ENCODE assay signal across 1 cellular context in the genomic region with DNA sequence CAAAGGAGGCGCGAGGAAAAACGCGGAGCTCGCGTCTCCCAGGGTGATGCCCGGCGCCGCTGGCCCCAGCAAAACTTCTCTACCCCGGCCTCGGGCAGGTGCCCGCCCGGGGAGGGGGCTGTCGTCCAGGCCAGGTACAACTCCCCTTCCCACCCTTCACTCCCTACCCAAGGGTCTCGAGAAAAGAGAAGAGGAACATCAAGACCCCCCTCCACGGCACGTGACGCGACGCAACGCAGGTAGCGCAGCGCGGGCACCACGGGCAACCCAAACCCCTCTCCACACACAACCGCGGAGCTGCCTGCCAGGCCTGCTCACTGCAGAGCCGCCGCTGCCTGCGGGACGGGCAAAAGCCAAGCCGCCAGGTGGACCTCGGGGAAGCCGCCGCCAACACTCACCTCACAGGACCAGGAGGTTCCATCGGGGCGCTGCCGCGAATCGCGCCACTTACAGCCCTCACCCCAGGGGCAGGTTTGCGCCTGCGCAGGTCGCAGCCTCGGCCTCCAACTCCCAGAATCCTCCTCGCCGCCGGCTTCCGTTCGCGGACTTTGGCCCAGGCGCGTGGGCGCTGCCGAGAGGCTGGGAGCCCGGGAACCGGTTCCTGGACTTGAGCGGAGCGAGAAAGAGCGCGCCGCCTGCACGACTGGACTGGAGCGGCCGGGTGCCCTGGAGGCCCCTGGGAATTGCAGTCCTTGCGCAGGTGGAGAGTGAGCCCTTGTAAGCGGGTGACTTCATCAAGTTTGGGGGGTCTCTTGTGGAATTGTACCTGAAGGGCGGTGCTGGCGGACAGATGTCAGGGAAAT.
TF ChIP-seq lines count a peak whose summit lies in the region.

A gene (minus strand): TSS at position 477 of the 803 bp plus-strand sequence. CDS start 56 bp downstream, at position 421.

TF ChIP-seq in HepG2, 621 proteins besides CTCF, POLR2A, EP300 and RAD21 (continued from another document and continues in another):
- TF ChIP-seq, protein P1, sequence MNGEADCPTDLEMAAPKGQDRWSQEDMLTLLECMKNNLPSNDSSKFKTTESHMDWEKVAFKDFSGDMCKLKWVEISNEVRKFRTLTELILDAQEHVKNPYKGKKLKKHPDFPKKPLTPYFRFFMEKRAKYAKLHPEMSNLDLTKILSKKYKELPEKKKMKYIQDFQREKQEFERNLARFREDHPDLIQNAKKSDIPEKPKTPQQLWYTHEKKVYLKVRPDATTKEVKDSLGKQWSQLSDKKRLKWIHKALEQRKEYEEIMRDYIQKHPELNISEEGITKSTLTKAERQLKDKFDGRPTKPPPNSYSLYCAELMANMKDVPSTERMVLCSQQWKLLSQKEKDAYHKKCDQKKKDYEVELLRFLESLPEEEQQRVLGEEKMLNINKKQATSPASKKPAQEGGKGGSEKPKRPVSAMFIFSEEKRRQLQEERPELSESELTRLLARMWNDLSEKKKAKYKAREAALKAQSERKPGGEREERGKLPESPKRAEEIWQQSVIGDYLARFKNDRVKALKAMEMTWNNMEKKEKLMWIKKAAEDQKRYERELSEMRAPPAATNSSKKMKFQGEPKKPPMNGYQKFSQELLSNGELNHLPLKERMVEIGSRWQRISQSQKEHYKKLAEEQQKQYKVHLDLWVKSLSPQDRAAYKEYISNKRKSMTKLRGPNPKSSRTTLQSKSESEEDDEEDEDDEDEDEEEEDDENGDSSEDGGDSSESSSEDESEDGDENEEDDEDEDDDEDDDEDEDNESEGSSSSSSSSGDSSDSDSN (CRISPR knock-in tag; IDR thresholded peaks at IDR 0.05), result peak; percentile 91
- TF ChIP-seq, protein P2, sequence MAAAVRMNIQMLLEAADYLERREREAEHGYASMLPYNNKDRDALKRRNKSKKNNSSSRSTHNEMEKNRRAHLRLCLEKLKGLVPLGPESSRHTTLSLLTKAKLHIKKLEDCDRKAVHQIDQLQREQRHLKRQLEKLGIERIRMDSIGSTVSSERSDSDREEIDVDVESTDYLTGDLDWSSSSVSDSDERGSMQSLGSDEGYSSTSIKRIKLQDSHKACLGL (CRISPR knock-in tag; IDR thresholded peaks at IDR 0.05), result peak; percentile 79
- peak; percentile 71; the same call in 1 of the 2 replicates for TF ChIP-seq ZFP90 (CRISPR knock-in tag; IDR thresholded peaks at IDR 0.05; ENCODE audit: borderline replicate concordance)
- TF ChIP-seq ZNF260 (CRISPR knock-in tag; IDR thresholded peaks at IDR 0.05; ENCODE audit: borderline replicate concordance, low read depth), result no peak
- TF ChIP-seq HOXA5 (CRISPR knock-in tag; IDR thresholded peaks at IDR 0.05), result peak; percentile 88
- TF ChIP-seq, protein P3, sequence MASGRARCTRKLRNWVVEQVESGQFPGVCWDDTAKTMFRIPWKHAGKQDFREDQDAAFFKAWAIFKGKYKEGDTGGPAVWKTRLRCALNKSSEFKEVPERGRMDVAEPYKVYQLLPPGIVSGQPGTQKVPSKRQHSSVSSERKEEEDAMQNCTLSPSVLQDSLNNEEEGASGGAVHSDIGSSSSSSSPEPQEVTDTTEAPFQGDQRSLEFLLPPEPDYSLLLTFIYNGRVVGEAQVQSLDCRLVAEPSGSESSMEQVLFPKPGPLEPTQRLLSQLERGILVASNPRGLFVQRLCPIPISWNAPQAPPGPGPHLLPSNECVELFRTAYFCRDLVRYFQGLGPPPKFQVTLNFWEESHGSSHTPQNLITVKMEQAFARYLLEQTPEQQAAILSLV (CRISPR knock-in tag; IDR thresholded peaks at IDR 0.05; ENCODE audit: borderline replicate concordance), result peak; percentile 85
- TF ChIP-seq CEBPB (IDR thresholded peaks at IDR 0.05; ENCODE audit: borderline replicate concordance, low read depth, low read length), result no peak
- peak; percentile 64; the same call in 1 of the 2 replicates for TF ChIP-seq ZNF724P (CRISPR knock-in tag; IDR thresholded peaks at IDR 0.05; ENCODE audit: borderline replicate concordance)
- TF ChIP-seq TSC22D2 (CRISPR knock-in tag; IDR thresholded peaks at IDR 0.05; ENCODE audit: borderline replicate concordance), result 0 out of 2 replicates have a peak, but pooled peaks have one; percentile 45
- TF ChIP-seq, protein P4, sequence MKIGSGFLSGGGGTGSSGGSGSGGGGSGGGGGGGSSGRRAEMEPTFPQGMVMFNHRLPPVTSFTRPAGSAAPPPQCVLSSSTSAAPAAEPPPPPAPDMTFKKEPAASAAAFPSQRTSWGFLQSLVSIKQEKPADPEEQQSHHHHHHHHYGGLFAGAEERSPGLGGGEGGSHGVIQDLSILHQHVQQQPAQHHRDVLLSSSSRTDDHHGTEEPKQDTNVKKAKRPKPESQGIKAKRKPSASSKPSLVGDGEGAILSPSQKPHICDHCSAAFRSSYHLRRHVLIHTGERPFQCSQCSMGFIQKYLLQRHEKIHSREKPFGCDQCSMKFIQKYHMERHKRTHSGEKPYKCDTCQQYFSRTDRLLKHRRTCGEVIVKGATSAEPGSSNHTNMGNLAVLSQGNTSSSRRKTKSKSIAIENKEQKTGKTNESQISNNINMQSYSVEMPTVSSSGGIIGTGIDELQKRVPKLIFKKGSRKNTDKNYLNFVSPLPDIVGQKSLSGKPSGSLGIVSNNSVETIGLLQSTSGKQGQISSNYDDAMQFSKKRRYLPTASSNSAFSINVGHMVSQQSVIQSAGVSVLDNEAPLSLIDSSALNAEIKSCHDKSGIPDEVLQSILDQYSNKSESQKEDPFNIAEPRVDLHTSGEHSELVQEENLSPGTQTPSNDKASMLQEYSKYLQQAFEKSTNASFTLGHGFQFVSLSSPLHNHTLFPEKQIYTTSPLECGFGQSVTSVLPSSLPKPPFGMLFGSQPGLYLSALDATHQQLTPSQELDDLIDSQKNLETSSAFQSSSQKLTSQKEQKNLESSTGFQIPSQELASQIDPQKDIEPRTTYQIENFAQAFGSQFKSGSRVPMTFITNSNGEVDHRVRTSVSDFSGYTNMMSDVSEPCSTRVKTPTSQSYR (CRISPR knock-in tag; IDR thresholded peaks at IDR 0.05; ENCODE audit: borderline replicate concordance), result no peak; the same call in 1 of the 2 replicates
- TF ChIP-seq KAT7 (CRISPR knock-in tag; IDR thresholded peaks at IDR 0.05; ENCODE audit: borderline replicate concordance), result 0 out of 2 replicates have a peak, but pooled peaks have one; percentile 61
- TF ChIP-seq, protein P5, sequence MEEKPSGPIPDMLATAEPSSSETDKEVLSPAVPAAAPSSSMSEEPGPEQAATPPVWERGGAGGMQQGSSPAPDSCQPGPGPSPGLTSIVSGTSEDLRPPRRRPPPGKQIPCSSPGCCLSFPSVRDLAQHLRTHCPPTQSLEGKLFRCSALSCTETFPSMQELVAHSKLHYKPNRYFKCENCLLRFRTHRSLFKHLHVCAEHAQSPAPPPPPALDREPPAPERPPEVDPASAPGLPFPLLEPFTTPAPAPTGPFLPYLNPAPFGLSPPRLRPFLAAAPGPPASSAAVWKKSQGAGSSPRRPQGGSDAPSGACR (CRISPR knock-in tag; IDR thresholded peaks at IDR 0.05), result no peak
- peak; percentile 93; the same call in 1 of the 2 replicates for TF ChIP-seq ZFP41 (CRISPR knock-in tag; IDR thresholded peaks at IDR 0.05; ENCODE audit: borderline replicate concordance)
- peak; percentile 95; the same call in 1 of the 2 replicates for TF ChIP-seq NRL (CRISPR knock-in tag; IDR thresholded peaks at IDR 0.05; ENCODE audit: borderline replicate concordance)
- TF ChIP-seq, protein P6, sequence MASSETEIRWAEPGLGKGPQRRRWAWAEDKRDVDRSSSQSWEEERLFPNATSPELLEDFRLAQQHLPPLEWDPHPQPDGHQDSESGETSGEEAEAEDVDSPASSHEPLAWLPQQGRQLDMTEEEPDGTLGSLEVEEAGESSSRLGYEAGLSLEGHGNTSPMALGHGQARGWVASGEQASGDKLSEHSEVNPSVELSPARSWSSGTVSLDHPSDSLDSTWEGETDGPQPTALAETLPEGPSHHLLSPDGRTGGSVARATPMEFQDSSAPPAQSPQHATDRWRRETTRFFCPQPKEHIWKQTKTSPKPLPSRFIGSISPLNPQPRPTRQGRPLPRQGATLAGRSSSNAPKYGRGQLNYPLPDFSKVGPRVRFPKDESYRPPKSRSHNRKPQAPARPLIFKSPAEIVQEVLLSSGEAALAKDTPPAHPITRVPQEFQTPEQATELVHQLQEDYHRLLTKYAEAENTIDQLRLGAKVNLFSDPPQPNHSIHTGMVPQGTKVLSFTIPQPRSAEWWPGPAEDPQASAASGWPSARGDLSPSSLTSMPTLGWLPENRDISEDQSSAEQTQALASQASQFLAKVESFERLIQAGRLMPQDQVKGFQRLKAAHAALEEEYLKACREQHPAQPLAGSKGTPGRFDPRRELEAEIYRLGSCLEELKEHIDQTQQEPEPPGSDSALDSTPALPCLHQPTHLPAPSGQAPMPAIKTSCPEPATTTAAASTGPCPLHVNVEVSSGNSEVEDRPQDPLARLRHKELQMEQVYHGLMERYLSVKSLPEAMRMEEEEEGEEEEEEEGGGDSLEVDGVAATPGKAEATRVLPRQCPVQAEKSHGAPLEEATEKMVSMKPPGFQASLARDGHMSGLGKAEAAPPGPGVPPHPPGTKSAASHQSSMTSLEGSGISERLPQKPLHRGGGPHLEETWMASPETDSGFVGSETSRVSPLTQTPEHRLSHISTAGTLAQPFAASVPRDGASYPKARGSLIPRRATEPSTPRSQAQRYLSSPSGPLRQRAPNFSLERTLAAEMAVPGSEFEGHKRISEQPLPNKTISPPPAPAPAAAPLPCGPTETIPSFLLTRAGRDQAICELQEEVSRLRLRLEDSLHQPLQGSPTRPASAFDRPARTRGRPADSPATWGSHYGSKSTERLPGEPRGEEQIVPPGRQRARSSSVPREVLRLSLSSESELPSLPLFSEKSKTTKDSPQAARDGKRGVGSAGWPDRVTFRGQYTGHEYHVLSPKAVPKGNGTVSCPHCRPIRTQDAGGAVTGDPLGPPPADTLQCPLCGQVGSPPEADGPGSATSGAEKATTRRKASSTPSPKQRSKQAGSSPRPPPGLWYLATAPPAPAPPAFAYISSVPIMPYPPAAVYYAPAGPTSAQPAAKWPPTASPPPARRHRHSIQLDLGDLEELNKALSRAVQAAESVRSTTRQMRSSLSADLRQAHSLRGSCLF (CRISPR knock-in tag; IDR thresholded peaks at IDR 0.05; ENCODE audit: borderline replicate concordance), result no peak
- no peak for TF ChIP-seq ZNF282 (IDR thresholded peaks at IDR 0.05; ENCODE audit: partially characterized antibody)
- no peak for TF ChIP-seq SCMH1 (CRISPR knock-in tag; IDR thresholded peaks at IDR 0.05; ENCODE audit: borderline replicate concordance)
- TF ChIP-seq ZNF891 (CRISPR knock-in tag; IDR thresholded peaks at IDR 0.05), result peak; percentile 75; the same call in 1 of the 2 replicates
- TF ChIP-seq, protein P7, sequence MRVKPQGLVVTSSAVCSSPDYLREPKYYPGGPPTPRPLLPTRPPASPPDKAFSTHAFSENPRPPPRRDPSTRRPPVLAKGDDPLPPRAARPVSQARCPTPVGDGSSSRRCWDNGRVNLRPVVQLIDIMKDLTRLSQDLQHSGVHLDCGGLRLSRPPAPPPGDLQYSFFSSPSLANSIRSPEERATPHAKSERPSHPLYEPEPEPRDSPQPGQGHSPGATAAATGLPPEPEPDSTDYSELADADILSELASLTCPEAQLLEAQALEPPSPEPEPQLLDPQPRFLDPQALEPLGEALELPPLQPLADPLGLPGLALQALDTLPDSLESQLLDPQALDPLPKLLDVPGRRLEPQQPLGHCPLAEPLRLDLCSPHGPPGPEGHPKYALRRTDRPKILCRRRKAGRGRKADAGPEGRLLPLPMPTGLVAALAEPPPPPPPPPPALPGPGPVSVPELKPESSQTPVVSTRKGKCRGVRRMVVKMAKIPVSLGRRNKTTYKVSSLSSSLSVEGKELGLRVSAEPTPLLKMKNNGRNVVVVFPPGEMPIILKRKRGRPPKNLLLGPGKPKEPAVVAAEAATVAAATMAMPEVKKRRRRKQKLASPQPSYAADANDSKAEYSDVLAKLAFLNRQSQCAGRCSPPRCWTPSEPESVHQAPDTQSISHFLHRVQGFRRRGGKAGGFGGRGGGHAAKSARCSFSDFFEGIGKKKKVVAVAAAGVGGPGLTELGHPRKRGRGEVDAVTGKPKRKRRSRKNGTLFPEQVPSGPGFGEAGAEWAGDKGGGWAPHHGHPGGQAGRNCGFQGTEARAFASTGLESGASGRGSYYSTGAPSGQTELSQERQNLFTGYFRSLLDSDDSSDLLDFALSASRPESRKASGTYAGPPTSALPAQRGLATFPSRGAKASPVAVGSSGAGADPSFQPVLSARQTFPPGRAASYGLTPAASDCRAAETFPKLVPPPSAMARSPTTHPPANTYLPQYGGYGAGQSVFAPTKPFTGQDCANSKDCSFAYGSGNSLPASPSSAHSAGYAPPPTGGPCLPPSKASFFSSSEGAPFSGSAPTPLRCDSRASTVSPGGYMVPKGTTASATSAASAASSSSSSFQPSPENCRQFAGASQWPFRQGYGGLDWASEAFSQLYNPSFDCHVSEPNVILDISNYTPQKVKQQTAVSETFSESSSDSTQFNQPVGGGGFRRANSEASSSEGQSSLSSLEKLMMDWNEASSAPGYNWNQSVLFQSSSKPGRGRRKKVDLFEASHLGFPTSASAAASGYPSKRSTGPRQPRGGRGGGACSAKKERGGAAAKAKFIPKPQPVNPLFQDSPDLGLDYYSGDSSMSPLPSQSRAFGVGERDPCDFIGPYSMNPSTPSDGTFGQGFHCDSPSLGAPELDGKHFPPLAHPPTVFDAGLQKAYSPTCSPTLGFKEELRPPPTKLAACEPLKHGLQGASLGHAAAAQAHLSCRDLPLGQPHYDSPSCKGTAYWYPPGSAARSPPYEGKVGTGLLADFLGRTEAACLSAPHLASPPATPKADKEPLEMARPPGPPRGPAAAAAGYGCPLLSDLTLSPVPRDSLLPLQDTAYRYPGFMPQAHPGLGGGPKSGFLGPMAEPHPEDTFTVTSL (CRISPR knock-in tag; IDR thresholded peaks at IDR 0.05; ENCODE audit: borderline replicate concordance), result peak; percentile 58; the same call in 1 of the 2 replicates
- TF ChIP-seq GTF3A (CRISPR knock-in tag; conservative IDR thresholded peaks at IDR 0.05), result no peak
- TF ChIP-seq, protein P8, sequence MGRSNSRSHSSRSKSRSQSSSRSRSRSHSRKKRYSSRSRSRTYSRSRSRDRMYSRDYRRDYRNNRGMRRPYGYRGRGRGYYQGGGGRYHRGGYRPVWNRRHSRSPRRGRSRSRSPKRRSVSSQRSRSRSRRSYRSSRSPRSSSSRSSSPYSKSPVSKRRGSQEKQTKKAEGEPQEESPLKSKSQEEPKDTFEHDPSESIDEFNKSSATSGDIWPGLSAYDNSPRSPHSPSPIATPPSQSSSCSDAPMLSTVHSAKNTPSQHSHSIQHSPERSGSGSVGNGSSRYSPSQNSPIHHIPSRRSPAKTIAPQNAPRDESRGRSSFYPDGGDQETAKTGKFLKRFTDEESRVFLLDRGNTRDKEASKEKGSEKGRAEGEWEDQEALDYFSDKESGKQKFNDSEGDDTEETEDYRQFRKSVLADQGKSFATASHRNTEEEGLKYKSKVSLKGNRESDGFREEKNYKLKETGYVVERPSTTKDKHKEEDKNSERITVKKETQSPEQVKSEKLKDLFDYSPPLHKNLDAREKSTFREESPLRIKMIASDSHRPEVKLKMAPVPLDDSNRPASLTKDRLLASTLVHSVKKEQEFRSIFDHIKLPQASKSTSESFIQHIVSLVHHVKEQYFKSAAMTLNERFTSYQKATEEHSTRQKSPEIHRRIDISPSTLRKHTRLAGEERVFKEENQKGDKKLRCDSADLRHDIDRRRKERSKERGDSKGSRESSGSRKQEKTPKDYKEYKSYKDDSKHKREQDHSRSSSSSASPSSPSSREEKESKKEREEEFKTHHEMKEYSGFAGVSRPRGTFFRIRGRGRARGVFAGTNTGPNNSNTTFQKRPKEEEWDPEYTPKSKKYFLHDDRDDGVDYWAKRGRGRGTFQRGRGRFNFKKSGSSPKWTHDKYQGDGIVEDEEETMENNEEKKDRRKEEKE (IDR thresholded peaks at IDR 0.05), result no peak
- TF ChIP-seq, protein P9, sequence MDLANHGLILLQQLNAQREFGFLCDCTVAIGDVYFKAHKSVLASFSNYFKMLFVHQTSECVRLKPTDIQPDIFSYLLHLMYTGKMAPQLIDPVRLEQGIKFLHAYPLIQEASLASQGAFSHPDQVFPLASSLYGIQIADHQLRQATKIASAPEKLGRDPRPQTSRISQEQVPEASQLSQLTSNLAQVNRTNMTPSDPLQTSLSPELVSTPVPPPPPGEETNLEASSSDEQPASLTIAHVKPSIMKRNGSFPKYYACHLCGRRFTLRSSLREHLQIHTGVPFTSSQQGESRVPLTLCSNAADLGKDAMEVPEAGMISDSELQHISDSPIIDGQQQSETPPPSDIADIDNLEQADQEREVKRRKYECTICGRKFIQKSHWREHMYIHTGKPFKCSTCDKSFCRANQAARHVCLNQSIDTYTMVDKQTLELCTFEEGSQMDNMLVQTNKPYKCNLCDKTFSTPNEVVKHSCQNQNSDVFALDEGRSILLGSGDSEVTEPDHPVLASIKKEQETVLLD (CRISPR knock-in tag; IDR thresholded peaks at IDR 0.05; ENCODE audit: low read depth), result peak; percentile 89
